ENCODE assay signal across 8 cellular contexts in genomic region chr1:150567717-150568561, GRCh38. TPM values are rescaled to one million over a fixed set of nuclear protein-coding genes. Genes with fewer than 3 reads are reported as not detected.
A peak's percentile ranks its signal among the peaks of the same experiment; 100 is the strongest.
DNase-seq lines count a peak whose midpoint lies in the region; ATAC-seq, FAIRE-seq and TF ChIP-seq lines count a peak whose summit lies in the region.

No MANE protein-coding gene starts in this region.

- intact Hi-C loops in Calu3 (cut with micrococcal nuclease; ENCODE audit: unreplicated experiment) (loop anchor here (1.0 to 10.0 kb wide), 2 partner anchors 8 to 127 kb away; partner anchors contain the start of gene GOLPH3L), endothelial cell of umbilical vein (cut with micrococcal nuclease) (loop anchor here (2.0 kb wide), 1 partner anchor 61 kb away; the partner anchor contains the start of gene ENSA)
- intact Hi-C loops in activated CD4-positive, alpha-beta T cell treated with anti-CD3 and anti-CD28 coated beads, Interleukin-2, amount 10 ng/mL, durations not matched to agents 24 days and 14 days (cut with micrococcal nuclease) = loop anchor here (1.0 to 10.0 kb wide), 4 partner anchors 10 to 333 kb away; partner anchors contain the start of gene ANP32E

- peak overlapping the region; percentile 84 for H3K27ac ChIP-seq in endothelial cell of umbilical vein (ENCODE audit: insufficient read depth, low read depth, low read length)

- H3K27ac Mint-ChIP-seq in Calu3 (ENCODE audit: unreplicated experiment) = peak overlapping the region; percentile 91
- H3K27ac Mint-ChIP-seq in activated CD4-positive, alpha-beta T cell treated with anti-CD3 and anti-CD28 coated beads, Interleukin-2, amount 10 ng/mL, durations not matched to agents 24 days and 14 days = peak overlapping the region; percentile 99
- peak overlapping the region; percentile 100 for H3K27ac Mint-ChIP-seq in mesothelial cell of epicardium

- DNase-seq in Calu3 (peak; percentile 92), NCI-H1417 treated with DMSO at 0.1 percent for 48 hours (lab: John Stamatoyannopoulos, UW) (peak; percentile 43), endothelial cell of umbilical vein (ENCODE audit: low read depth, low spot score) (peak; percentile 98), mesothelial cell of epicardium (ENCODE audit: low spot score in 2 of 2, unreplicated experiment in 2 of 2) (peak; percentile 42 to 71), superior temporal gyrus (ENCODE audit: extremely low spot score) (peak; percentile 50), GDM1 (lab: John Stamatoyannopoulos, UW) (no peak)
- peak; percentile 90 for DNase-seq in activated CD4-positive, alpha-beta T cell treated with anti-CD3 and anti-CD28 coated beads, Interleukin-2, amount 10 ng/mL, durations not matched to agents 24 days and 14 days

- TF ChIP-seq POLR2A in endothelial cell of umbilical vein (IDR thresholded peaks at IDR 0.05; ENCODE audit: low read depth, low read length) = no peak

- no peaks in the 10 kb centered on the region for H3K9me1 ChIP-seq in endothelial cell of umbilical vein (replicated peaks; ENCODE audit: control insufficient read depth, extremely low read depth, insufficient read depth, low read length)

- H3K4me2 ChIP-seq in endothelial cell of umbilical vein (ENCODE audit: insufficient read depth, low read length) = peak overlapping the region; percentile 43

- dilution Hi-C loops in endothelial cell of umbilical vein (cut with MboI; ENCODE audit: extremely low pct_ligation_motif_present, low sequenced_read_pairs) = no loop called here

- CTCF ChIA-PET in Calu3 (lab: Charles Lee) = interaction anchor here (0.5 to 1.8 kb wide), 9 partner anchors 9 to 417 kb away, joined by 3 to 6 read pairs (median 4); partner anchors contain the start of genes ENSA and MCL1
- CTCF ChIA-PET in endothelial cell of umbilical vein (lab: Charles Lee) = interaction anchor here (0.6 to 13.9 kb wide), 8 partner anchors 9 to 439 kb away, joined by 3 to 288 read pairs (median 7); partner anchors contain the start of genes ENSA, MCL1 and MINDY1

- H3K9ac ChIP-seq in endothelial cell of umbilical vein (replicated peaks; ENCODE audit: extremely low read depth, insufficient read depth, low read length) = peak overlapping the region; percentile 79

- BruUV-seq in Calu3 (replicated peaks; lab: Mats Ljungman, UMichigan) = no TSS peak
- TSS peak; percentile 1 for BruUV-seq in endothelial cell of umbilical vein (replicated peaks; lab: Mats Ljungman, UMichigan)

- no peaks in the 10 kb centered on the region for H3K9me3 ChIP-seq in endothelial cell of umbilical vein (replicated peaks; ENCODE audit: control insufficient read depth, insufficient read depth, low read length)

- no peak overlapping the region for H2AFZ ChIP-seq in endothelial cell of umbilical vein (ENCODE audit: low read depth, low read length)

- H3K27me3 Mint-ChIP-seq in Calu3 (ENCODE audit: unreplicated experiment) (no peaks in the 10 kb centered on the region), mesothelial cell of epicardium (ENCODE audit: low read depth) (no peaks in the 10 kb centered on the region)
- no peaks in the 10 kb centered on the region for H3K27me3 Mint-ChIP-seq in activated CD4-positive, alpha-beta T cell treated with anti-CD3 and anti-CD28 coated beads, Interleukin-2, amount 10 ng/mL, durations not matched to agents 24 days and 14 days

- peaks cover 49% of the 10 kb centered on the region for H3K4me1 ChIP-seq in endothelial cell of umbilical vein (ENCODE audit: control insufficient read depth, extremely low read depth, insufficient read depth, low read length)

- peak; percentile 81 for FAIRE-seq in endothelial cell of umbilical vein (lab: Jason Lieb, UNC)

- H3K4me3 ChIP-seq in endothelial cell of umbilical vein (replicated peaks in 1 of 3; ENCODE audit: insufficient read depth in 1 of 3, low read depth in 1 of 3, low read length in 3 of 3) = no peak overlapping the region

- peaks cover 16% of the 10 kb centered on the region for H3K79me2 ChIP-seq in endothelial cell of umbilical vein (ENCODE audit: control insufficient read depth, insufficient read depth, low read length)

- H4K20me1 ChIP-seq in endothelial cell of umbilical vein (replicated peaks; ENCODE audit: control insufficient read depth, extremely low read depth, insufficient read depth, low read length) = no peaks in the 10 kb centered on the region

- H3K4me1 Mint-ChIP-seq in Calu3 (ENCODE audit: low read depth, unreplicated experiment) = peaks cover 60% of the 10 kb centered on the region
- H3K4me1 Mint-ChIP-seq in activated CD4-positive, alpha-beta T cell treated with anti-CD3 and anti-CD28 coated beads, Interleukin-2, amount 10 ng/mL, durations not matched to agents 24 days and 14 days = peaks cover 74% of the 10 kb centered on the region
- H3K4me1 Mint-ChIP-seq in mesothelial cell of epicardium = peaks cover 58% of the 10 kb centered on the region

- peak; percentile 20 for ATAC-seq in GM21723 (IDR thresholded peaks at IDR 0.05; ENCODE audit: unreplicated experiment)

- TF ChIP-seq CTCF in Calu3 (IDR thresholded peaks at IDR 0.05; ENCODE audit: unreplicated experiment) (no peak), endothelial cell of umbilical vein (IDR thresholded peaks at IDR 0.05; ENCODE audit: extremely low read depth in 1 of 2, insufficient read depth in 1 of 2, low read depth in 1 of 2, low read length in 2 of 2) (no peak), mesothelial cell of epicardium (IDR thresholded peaks at IDR 0.05; ENCODE audit: unreplicated experiment) (no peak)

- H3K27me3 ChIP-seq in endothelial cell of umbilical vein (ENCODE audit: control insufficient read depth in 2 of 2, insufficient read depth in 2 of 2, low read length in 2 of 2) = no peaks in the 10 kb centered on the region

- H3K4me3 Mint-ChIP-seq in Calu3 (ENCODE audit: low read depth, unreplicated experiment) = peak overlapping the region; percentile 66
- H3K4me3 Mint-ChIP-seq in activated CD4-positive, alpha-beta T cell treated with anti-CD3 and anti-CD28 coated beads, Interleukin-2, amount 10 ng/mL, durations not matched to agents 24 days and 14 days = peak overlapping the region; percentile 94
- H3K4me3 Mint-ChIP-seq in mesothelial cell of epicardium = peak overlapping the region; percentile 52

- POLR2A ChIA-PET in endothelial cell of umbilical vein (lab: Charles Lee) = interaction anchor here (0.6 to 3.7 kb wide), 4 partner anchors 9 to 20 kb away, joined by 3 to 37 read pairs (median 6); partner anchors contain the start of gene MCL1

- peaks cover 0 to 4% of the 10 kb centered on the region in 2 experiments for H3K36me3 ChIP-seq in endothelial cell of umbilical vein (ENCODE audit: control insufficient read depth in 2 of 2, extremely low read depth in 1 of 2, insufficient read depth in 2 of 2, low read length in 2 of 2)

- H3K36me3 Mint-ChIP-seq in Calu3 (ENCODE audit: insufficient read depth, unreplicated experiment) (peaks cover 93% of the 10 kb centered on the region), mesothelial cell of epicardium (peaks cover 9% of the 10 kb centered on the region)
- peaks cover 50% of the 10 kb centered on the region for H3K36me3 Mint-ChIP-seq in activated CD4-positive, alpha-beta T cell treated with anti-CD3 and anti-CD28 coated beads, Interleukin-2, amount 10 ng/mL, durations not matched to agents 24 days and 14 days (ENCODE audit: low read depth)

- H3K9me3 Mint-ChIP-seq in Calu3 (ENCODE audit: low read depth, unreplicated experiment) (no peaks in the 10 kb centered on the region), mesothelial cell of epicardium (no peaks in the 10 kb centered on the region)
- no peaks in the 10 kb centered on the region for H3K9me3 Mint-ChIP-seq in activated CD4-positive, alpha-beta T cell treated with anti-CD3 and anti-CD28 coated beads, Interleukin-2, amount 10 ng/mL, durations not matched to agents 24 days and 14 days

RNA-seq across cellular contexts. Expression of gene MCL1, which starts 11.5 kb away (rescaled TPM):
- total RNA-seq in Calu3 (2022) (261 and 262 TPM in 2 replicates), endothelial cell of umbilical vein (186 and 212 TPM in 2 replicates), mesothelial cell of epicardium (257 to 268 TPM (median 262 TPM) in 3 replicates)
- total RNA-seq in activated CD4-positive, alpha-beta T cell treated with anti-CD3 and anti-CD28 coated beads, Interleukin-2, amount 10 ng/mL, durations not matched to agents 24 days and 14 days = 278 and 280 TPM in 2 replicates
- polyA plus RNA-seq in endothelial cell of umbilical vein = 63.9 and 87.3 TPM in 2 replicates
- polyA plus RNA-seq in endothelial cell of umbilical vein (2011; cell fraction: cytosol; rRNA removed) = 71.3 and 83.7 TPM in 2 replicates
- 334 and 381 TPM in 2 replicates for polyA plus RNA-seq in endothelial cell of umbilical vein (2011; cell fraction: nucleus; rRNA removed)
- 120 and 171 TPM in 2 replicates for polyA plus RNA-seq in endothelial cell of umbilical vein (2012)
- 129 and 158 TPM in 2 replicates for polyA minus RNA-seq in endothelial cell of umbilical vein
- 105 TPM for polyA minus RNA-seq in endothelial cell of umbilical vein (2011; cell fraction: cytosol; rRNA and poly(A)+ RNA removed)
- polyA minus RNA-seq in endothelial cell of umbilical vein (2011; cell fraction: nucleus; rRNA and poly(A)+ RNA removed) = 263 and 290 TPM in 2 replicates

RNA-seq across cellular contexts. Expression of gene ADAMTSL4, which starts 18.7 kb away (rescaled TPM):
- total RNA-seq in Calu3 (2022) (1.9 and 2.7 TPM in 2 replicates), endothelial cell of umbilical vein (0.37 and 0.73 TPM in 2 replicates), mesothelial cell of epicardium (16.1 to 18.0 TPM (median 16.6 TPM) in 3 replicates)
- 1.3 and 1.8 TPM in 2 replicates for total RNA-seq in activated CD4-positive, alpha-beta T cell treated with anti-CD3 and anti-CD28 coated beads, Interleukin-2, amount 10 ng/mL, durations not matched to agents 24 days and 14 days
- 0.96 and 1.0 TPM in 2 replicates for polyA plus RNA-seq in endothelial cell of umbilical vein
- polyA plus RNA-seq in endothelial cell of umbilical vein (2011; cell fraction: cytosol; rRNA removed) = 0.67 and 0.75 TPM in 2 replicates
- polyA plus RNA-seq in endothelial cell of umbilical vein (2011; cell fraction: nucleus; rRNA removed) = 0.63 and 0.74 TPM in 2 replicates
- 3.0 and 3.6 TPM in 2 replicates for polyA plus RNA-seq in endothelial cell of umbilical vein (2012)
- 2.5 and 4.0 TPM in 2 replicates for polyA minus RNA-seq in endothelial cell of umbilical vein
- polyA minus RNA-seq in endothelial cell of umbilical vein (2011; cell fraction: cytosol; rRNA and poly(A)+ RNA removed) = 2.8 TPM
- polyA minus RNA-seq in endothelial cell of umbilical vein (2011; cell fraction: nucleus; rRNA and poly(A)+ RNA removed) = 0.58 TPM in 1 of 2 replicates, not detected in the other

RNA-seq across cellular contexts. Expression of gene FALEC, which starts 52.4 kb away (rescaled TPM):
- 0.71 TPM in 1 of 2 replicates, not detected in the other for total RNA-seq in Calu3 (2022)
- not detected in 2 replicates for total RNA-seq in activated CD4-positive, alpha-beta T cell treated with anti-CD3 and anti-CD28 coated beads, Interleukin-2, amount 10 ng/mL, durations not matched to agents 24 days and 14 days
- total RNA-seq in endothelial cell of umbilical vein = not detected in 2 replicates
- not detected in 2 replicates for polyA plus RNA-seq in endothelial cell of umbilical vein
- not detected in 2 replicates for polyA plus RNA-seq in endothelial cell of umbilical vein (2011; cell fraction: cytosol; rRNA removed)
- not detected in 2 replicates for polyA plus RNA-seq in endothelial cell of umbilical vein (2011; cell fraction: nucleus; rRNA removed)
- not detected in 2 replicates for polyA plus RNA-seq in endothelial cell of umbilical vein (2012)
- polyA minus RNA-seq in endothelial cell of umbilical vein = 0.42 TPM in 1 of 2 replicates, not detected in the other
- polyA minus RNA-seq in endothelial cell of umbilical vein (2011; cell fraction: cytosol; rRNA and poly(A)+ RNA removed) = not detected
- not detected in 2 replicates for polyA minus RNA-seq in endothelial cell of umbilical vein (2011; cell fraction: nucleus; rRNA and poly(A)+ RNA removed)
- total RNA-seq in mesothelial cell of epicardium = 1.2 to 1.9 TPM (median 1.7 TPM) in 3 replicates
